In the genomic region with DNA sequence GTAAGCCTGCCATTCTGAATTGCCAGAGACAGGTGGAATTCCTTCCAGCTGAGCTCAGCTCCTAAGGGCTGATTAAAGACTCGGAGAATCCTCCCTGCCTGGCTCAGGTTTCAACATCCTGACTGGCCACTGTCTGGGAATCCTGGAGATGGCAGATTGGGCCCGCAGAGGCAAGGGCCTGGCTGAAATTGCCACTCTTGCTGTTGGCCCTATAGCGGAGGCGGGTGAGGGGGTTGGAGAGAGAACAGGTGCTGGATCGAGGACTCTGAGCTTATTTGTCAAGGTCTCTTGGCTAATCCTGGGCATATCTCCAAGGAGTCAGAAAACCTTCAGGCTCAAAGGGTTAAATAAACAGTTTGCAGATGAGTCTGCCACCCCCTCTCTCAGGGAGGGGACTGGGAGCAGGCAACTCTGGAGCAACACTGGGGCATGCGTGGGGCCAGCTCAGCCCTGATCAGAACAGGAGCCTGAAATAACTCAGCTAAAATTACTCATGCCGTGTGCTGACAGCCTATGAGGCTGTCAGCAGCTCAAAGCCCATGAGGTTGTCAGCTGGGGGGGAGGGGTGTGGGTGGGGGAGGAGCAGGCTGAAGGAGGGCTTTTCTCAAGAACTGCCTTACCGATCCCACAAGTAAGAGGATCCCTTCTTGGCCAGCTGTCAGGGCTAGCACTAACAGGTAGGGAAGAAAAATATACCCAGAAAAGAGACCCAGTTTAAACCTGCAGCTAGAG, we compare ENCODE assay signal across 8 cellular contexts. TPM values are rescaled to one million over a fixed set of nuclear protein-coding genes. Genes with fewer than 3 reads are reported as not detected.
DNase-seq lines count a peak whose midpoint lies in the region; ATAC-seq, FAIRE-seq and TF ChIP-seq lines count a peak whose summit lies in the region.

No MANE protein-coding gene starts in this region.

- TF ChIP-seq POLR2A in GM12891 (IDR thresholded peaks at IDR 0.05; ENCODE audit: low read depth, low read length): no peak

- H3K27me3 ChIP-seq in hepatocyte (no peaks in the 10 kb centered on the region), small intestine (ENCODE audit: control insufficient read depth in 2 of 2, insufficient read depth in 2 of 2, low read length in 2 of 2) (no peaks in the 10 kb centered on the region)

- no peaks in the 10 kb centered on the region for H4K20me1 ChIP-seq in hepatocyte (ENCODE audit: insufficient read depth, poor library complexity, severe bottlenecking)

- H3K79me2 ChIP-seq in hepatocyte: no peaks in the 10 kb centered on the region

- H3K4me3 Mint-ChIP-seq in activated T-cell treated with anti-CD3 and anti-CD28 coated beads, Interleukin-2, amount 50 U/mL, for 72 hours: peak overlapping the region; percentile 36 to 47

- no peaks in the 10 kb centered on the region for H3K9me2 ChIP-seq in hepatocyte (replicated peaks; ENCODE audit: insufficient read depth)

- H3K36me3 Mint-ChIP-seq in activated T-cell treated with anti-CD3 and anti-CD28 coated beads, Interleukin-2, amount 50 U/mL, for 72 hours (ENCODE audit: insufficient read depth in 2 of 2): peaks cover 0 to 4% of the 10 kb centered on the region in 2 donors

- H3K27ac Mint-ChIP-seq in activated T-cell treated with anti-CD3 and anti-CD28 coated beads, Interleukin-2, amount 50 U/mL, for 72 hours: no peak overlapping the region

- DNase-seq in GM12891 (ENCODE audit: insufficient read length, low spot score): no peak
- DNase-seq in NCI-H1105 treated with DMSO at 0.1 percent for 48 hours (lab: John Stamatoyannopoulos, UW): peak; percentile 97
- peak; percentile 77 to 82 for DNase-seq in activated T-cell treated with anti-CD3 and anti-CD28 coated beads, Interleukin-2, amount 50 U/mL, for 72 hours
- peak; percentile 87 for DNase-seq in hepatocyte (ENCODE audit: low spot score)
- peak; percentile 68 for DNase-seq in small intestine
- no peak for DNase-seq in NCI-H128 (lab: John Stamatoyannopoulos, UW; ENCODE audit: unreplicated experiment)
- DNase-seq in NCI-H2081 treated with DMSO at 0.1 percent for 48 hours (lab: John Stamatoyannopoulos, UW): no peak

- H3K4me1 ChIP-seq in hepatocyte (ENCODE audit: insufficient read depth): peaks cover 36% of the 10 kb centered on the region
- peaks cover 0 to 10% of the 10 kb centered on the region in 2 donors for H3K4me1 ChIP-seq in small intestine (ENCODE audit: control insufficient read depth in 2 of 2, insufficient read depth in 1 of 2, low read depth in 1 of 2, low read length in 1 of 2)

- no peak for TF ChIP-seq CTCF in hepatocyte (IDR thresholded peaks at IDR 0.05; ENCODE audit: poor library complexity)

- H3K36me3 ChIP-seq in hepatocyte (replicated peaks; ENCODE audit: insufficient read depth, low read depth) (no peaks in the 10 kb centered on the region), small intestine (ENCODE audit: control insufficient read depth in 2 of 2, insufficient read depth in 2 of 2, low read length in 2 of 2) (peaks cover 0 to 8% of the 10 kb centered on the region in 2 donors)

- H3K9me3 ChIP-seq in hepatocyte (ENCODE audit: low read depth): no peaks in the 10 kb centered on the region
- H3K9me3 ChIP-seq in small intestine (ENCODE audit: control insufficient read depth, low read depth): no peaks in the 10 kb centered on the region

- WGBS in hepatocyte (ENCODE audit: low lambda C conversion rate, missing lambda C conversion rate): 7% methylated on average over 8 of the region's 8 CpGs
- whole genome bisulfite sequencing in small intestine, 3 donors: 14 to 40% (median 15%) methylated on average over 8 of the region's 8 CpGs

- H3K4me1 Mint-ChIP-seq in activated T-cell treated with anti-CD3 and anti-CD28 coated beads, Interleukin-2, amount 50 U/mL, for 72 hours (ENCODE audit: low read depth): peaks cover 48% of the 10 kb centered on the region

- H2AFZ ChIP-seq in hepatocyte: no peak overlapping the region

- ATAC-seq in activated T-cell treated with anti-CD3 and anti-CD28 coated beads, Interleukin-2, amount 50 U/mL, for 72 hours (replicated peaks in 1 of 2): peak; percentile 92
- no peak for ATAC-seq in HG02610 (IDR thresholded peaks at IDR 0.05; ENCODE audit: unreplicated experiment)

- H3K4me3 ChIP-seq in hepatocyte (no peak overlapping the region), small intestine (ENCODE audit: low read depth in 1 of 2, low read length in 2 of 2) (peak overlapping the region; percentile 19 to 78)

- H3K27me3 Mint-ChIP-seq in activated T-cell treated with anti-CD3 and anti-CD28 coated beads, Interleukin-2, amount 50 U/mL, for 72 hours (ENCODE audit: low read depth): peaks cover 57% of the 10 kb centered on the region

- H3K4me2 ChIP-seq in hepatocyte: peak overlapping the region; percentile 88

- H3K27ac ChIP-seq in hepatocyte: peak overlapping the region; percentile 81
- H3K27ac ChIP-seq in small intestine (ENCODE audit: low read depth in 1 of 2, low read length in 1 of 2): peak overlapping the region; percentile 13 to 36

- FAIRE-seq in GM12891 (lab: Jason Lieb, UNC) (peak; percentile 9), small intestine (lab: Jason Lieb, UNC) (no peak)

- H3K9me3 Mint-ChIP-seq in activated T-cell treated with anti-CD3 and anti-CD28 coated beads, Interleukin-2, amount 50 U/mL, for 72 hours: peaks cover 0 to 2% of the 10 kb centered on the region in 2 donors

TF ChIP-seq in GM12891, 5 proteins besides CTCF, POLR2A, EP300 and RAD21:
- no peak for TF ChIP-seq PAX5 (IDR thresholded peaks at IDR 0.05; ENCODE audit: insufficient read depth, low read length, severe bottlenecking)
- TF ChIP-seq POU2F2 (IDR thresholded peaks at IDR 0.05; ENCODE audit: low read depth, low read length): no peak
- TF ChIP-seq TAF1 (IDR thresholded peaks at IDR 0.05; ENCODE audit: low read depth, low read length): no peak
- TF ChIP-seq POLR2AphosphoS5 (IDR thresholded peaks at IDR 0.05; ENCODE audit: low read depth, low read length): no peak
- TF ChIP-seq SPI1 (IDR thresholded peaks at IDR 0.05; ENCODE audit: low read depth, low read length): no peak

RNA-seq across cellular contexts. Expression of a gene that starts 14.7 kb away (rescaled TPM):
- not detected for polyA plus RNA-seq in GM12891 (2012; ENCODE audit: low read depth, missing spikeins)
- not detected for total RNA-seq in activated T-cell treated with anti-CD3 and anti-CD28 coated beads, Interleukin-2, amount 50 U/mL, for 72 hours
- total RNA-seq in hepatocyte: 0.08 TPM in 1 of 2 replicates, not detected in the other
- polyA plus RNA-seq in hepatocyte (not detected in 2 replicates), small intestine (under 1 TPM in 1 of 3 donors, not detected in 2; 0.03 TPM)

RNA-seq across cellular contexts. Expression of a gene that starts 20.3 kb away (rescaled TPM):
- polyA plus RNA-seq in GM12891 (2012; ENCODE audit: low read depth, missing spikeins): 0.04 TPM
- 1 to 10 TPM in 1 of 2 donors, under 1 TPM in 1; 0.91 to 3.0 TPM for total RNA-seq in activated T-cell treated with anti-CD3 and anti-CD28 coated beads, Interleukin-2, amount 50 U/mL, for 72 hours
- total RNA-seq in hepatocyte: 7.3 and 8.1 TPM in 2 replicates
- polyA plus RNA-seq in hepatocyte: 23.5 and 35.7 TPM in 2 replicates
- 10 to 100 TPM in 2 of 3 donors, 1 to 10 TPM in 1; 5.2 to 19.5 (median 15.4) TPM for polyA plus RNA-seq in small intestine

RNA-seq across cellular contexts. Expression of a gene that starts 20.5 kb away (rescaled TPM):
- polyA plus RNA-seq in GM12891 (2012; ENCODE audit: low read depth, missing spikeins): not detected
- not detected for total RNA-seq in activated T-cell treated with anti-CD3 and anti-CD28 coated beads, Interleukin-2, amount 50 U/mL, for 72 hours
- 12.5 and 13.7 TPM in 2 replicates for total RNA-seq in hepatocyte
- polyA plus RNA-seq in hepatocyte (18.0 and 23.6 TPM in 2 replicates), small intestine (10 to 100 TPM in 1 of 3 donors, 1 to 10 TPM in 1, under 1 TPM in 1; 0.89 to 22.5 (median 7.3) TPM)

RNA-seq across cellular contexts. Expression of a gene that starts 26.9 kb away (rescaled TPM):
- 14.5 TPM for polyA plus RNA-seq in GM12891 (2012; ENCODE audit: low read depth, missing spikeins)
- total RNA-seq in activated T-cell treated with anti-CD3 and anti-CD28 coated beads, Interleukin-2, amount 50 U/mL, for 72 hours: 10 to 100 TPM; 32.5 to 38.9 TPM
- total RNA-seq in hepatocyte: 15.5 and 15.8 TPM in 2 replicates
- polyA plus RNA-seq in hepatocyte (35.5 and 46.9 TPM in 2 replicates), small intestine (10 to 100 TPM in 1 of 3 donors, 1 to 10 TPM in 2; 6.5 to 27.3 (median 7.8) TPM)

RNA-seq across cellular contexts. Expression of a gene that starts 44.3 kb away (rescaled TPM):
- polyA plus RNA-seq in GM12891 (2012; ENCODE audit: low read depth, missing spikeins): 0.39 TPM
- 1 to 10 TPM; 4.7 to 5.2 TPM for total RNA-seq in activated T-cell treated with anti-CD3 and anti-CD28 coated beads, Interleukin-2, amount 50 U/mL, for 72 hours
- 8.7 and 35.4 TPM in 2 replicates for total RNA-seq in hepatocyte
- polyA plus RNA-seq in hepatocyte (5.1 and 6.1 TPM in 2 replicates), small intestine (10 to 100 TPM in 1 of 3 donors, 1 to 10 TPM in 2; 1.1 to 82.3 (median 2.7) TPM)

Comparison
In these comparisons a context has a peak if more than half of its experiments do, and no peak if none do; other contexts are left out.
1. DNase-seq: peak in NCI-H1105 treated with DMSO at 0.1 percent for 48 hours (single experiment), activated T-cell treated with anti-CD3 and anti-CD28 coated beads, Interleukin-2, amount 50 U/mL, for 72 hours (2 of 2), hepatocyte (single experiment) and small intestine (single experiment); none in GM12891 (single experiment), NCI-H128 (single experiment) and NCI-H2081 treated with DMSO at 0.1 percent for 48 hours (single experiment).
2. RNA of a gene that starts 20.5 kb away (total RNA-seq): 12.5 to 13.7 TPM in hepatocyte; not detected in activated T-cell treated with anti-CD3 and anti-CD28 coated beads, Interleukin-2, amount 50 U/mL, for 72 hours; every median in the first group is over 10 times any median in the second.